1 cellular context compared by ENCODE assay signal in the genomic region with DNA sequence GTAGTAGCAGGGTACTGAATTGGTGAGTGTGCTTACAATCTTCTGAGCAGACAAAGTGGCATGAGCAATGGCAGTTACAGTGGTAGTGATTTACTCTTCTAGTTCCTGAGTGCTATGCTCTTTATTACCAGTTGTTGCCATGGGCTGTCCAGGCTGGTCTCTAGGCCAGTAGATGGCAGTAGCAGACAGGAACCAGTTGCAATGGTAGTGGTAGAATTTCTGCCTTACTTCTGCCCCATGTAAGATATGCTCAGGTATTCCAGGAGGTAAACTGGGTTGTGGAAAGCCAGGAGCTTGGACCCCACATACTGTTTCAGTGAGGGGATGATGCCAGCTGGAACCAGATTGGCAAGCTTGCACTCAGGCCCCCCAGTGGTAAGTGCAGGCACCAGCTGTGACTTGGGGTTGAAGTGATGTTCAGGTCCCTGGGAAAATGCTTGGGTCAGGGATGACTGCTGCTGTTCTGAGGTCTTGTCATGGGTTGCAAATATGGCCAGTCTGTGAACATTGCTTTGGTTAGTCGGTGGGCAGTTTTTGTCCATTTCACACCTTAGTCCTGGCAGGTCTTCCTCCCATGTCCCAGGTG.
TF ChIP-seq lines count a peak whose summit lies in the region.

No MANE protein-coding gene starts in this region.

TF ChIP-seq in SK-N-SH, 30 proteins besides CTCF, POLR2A, EP300 and RAD21 (continued from another document):
- TF ChIP-seq, protein P1, sequence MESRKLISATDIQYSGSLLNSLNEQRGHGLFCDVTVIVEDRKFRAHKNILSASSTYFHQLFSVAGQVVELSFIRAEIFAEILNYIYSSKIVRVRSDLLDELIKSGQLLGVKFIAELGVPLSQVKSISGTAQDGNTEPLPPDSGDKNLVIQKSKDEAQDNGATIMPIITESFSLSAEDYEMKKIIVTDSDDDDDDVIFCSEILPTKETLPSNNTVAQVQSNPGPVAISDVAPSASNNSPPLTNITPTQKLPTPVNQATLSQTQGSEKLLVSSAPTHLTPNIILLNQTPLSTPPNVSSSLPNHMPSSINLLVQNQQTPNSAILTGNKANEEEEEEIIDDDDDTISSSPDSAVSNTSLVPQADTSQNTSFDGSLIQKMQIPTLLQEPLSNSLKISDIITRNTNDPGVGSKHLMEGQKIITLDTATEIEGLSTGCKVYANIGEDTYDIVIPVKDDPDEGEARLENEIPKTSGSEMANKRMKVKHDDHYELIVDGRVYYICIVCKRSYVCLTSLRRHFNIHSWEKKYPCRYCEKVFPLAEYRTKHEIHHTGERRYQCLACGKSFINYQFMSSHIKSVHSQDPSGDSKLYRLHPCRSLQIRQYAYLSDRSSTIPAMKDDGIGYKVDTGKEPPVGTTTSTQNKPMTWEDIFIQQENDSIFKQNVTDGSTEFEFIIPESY (IDR thresholded peaks at IDR 0.05; ENCODE audit: borderline replicate concordance, low read depth) = no peak
- TF ChIP-seq FOSL2 (IDR thresholded peaks at IDR 0.05; ENCODE audit: borderline replicate concordance, low read depth) (no peak), CHD2 (IDR thresholded peaks at IDR 0.05; ENCODE audit: low read length, partially characterized antibody) (no peak), ELF1 (IDR thresholded peaks at IDR 0.05) (no peak), GATA2 (CRISPR knock-in tag; IDR thresholded peaks at IDR 0.05) (no peak), JUND (IDR thresholded peaks at IDR 0.05) (no peak), RCOR1 (IDR thresholded peaks at IDR 0.05; ENCODE audit: low read length) (no peak)
- TF ChIP-seq, protein P2, sequence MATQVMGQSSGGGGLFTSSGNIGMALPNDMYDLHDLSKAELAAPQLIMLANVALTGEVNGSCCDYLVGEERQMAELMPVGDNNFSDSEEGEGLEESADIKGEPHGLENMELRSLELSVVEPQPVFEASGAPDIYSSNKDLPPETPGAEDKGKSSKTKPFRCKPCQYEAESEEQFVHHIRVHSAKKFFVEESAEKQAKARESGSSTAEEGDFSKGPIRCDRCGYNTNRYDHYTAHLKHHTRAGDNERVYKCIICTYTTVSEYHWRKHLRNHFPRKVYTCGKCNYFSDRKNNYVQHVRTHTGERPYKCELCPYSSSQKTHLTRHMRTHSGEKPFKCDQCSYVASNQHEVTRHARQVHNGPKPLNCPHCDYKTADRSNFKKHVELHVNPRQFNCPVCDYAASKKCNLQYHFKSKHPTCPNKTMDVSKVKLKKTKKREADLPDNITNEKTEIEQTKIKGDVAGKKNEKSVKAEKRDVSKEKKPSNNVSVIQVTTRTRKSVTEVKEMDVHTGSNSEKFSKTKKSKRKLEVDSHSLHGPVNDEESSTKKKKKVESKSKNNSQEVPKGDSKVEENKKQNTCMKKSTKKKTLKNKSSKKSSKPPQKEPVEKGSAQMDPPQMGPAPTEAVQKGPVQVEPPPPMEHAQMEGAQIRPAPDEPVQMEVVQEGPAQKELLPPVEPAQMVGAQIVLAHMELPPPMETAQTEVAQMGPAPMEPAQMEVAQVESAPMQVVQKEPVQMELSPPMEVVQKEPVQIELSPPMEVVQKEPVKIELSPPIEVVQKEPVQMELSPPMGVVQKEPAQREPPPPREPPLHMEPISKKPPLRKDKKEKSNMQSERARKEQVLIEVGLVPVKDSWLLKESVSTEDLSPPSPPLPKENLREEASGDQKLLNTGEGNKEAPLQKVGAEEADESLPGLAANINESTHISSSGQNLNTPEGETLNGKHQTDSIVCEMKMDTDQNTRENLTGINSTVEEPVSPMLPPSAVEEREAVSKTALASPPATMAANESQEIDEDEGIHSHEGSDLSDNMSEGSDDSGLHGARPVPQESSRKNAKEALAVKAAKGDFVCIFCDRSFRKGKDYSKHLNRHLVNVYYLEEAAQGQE (IDR thresholded peaks at IDR 0.05; ENCODE audit: low read depth, low read length) = no peak
- TF ChIP-seq, protein P3, sequence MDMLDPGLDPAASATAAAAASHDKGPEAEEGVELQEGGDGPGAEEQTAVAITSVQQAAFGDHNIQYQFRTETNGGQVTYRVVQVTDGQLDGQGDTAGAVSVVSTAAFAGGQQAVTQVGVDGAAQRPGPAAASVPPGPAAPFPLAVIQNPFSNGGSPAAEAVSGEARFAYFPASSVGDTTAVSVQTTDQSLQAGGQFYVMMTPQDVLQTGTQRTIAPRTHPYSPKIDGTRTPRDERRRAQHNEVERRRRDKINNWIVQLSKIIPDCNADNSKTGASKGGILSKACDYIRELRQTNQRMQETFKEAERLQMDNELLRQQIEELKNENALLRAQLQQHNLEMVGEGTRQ (IDR thresholded peaks at IDR 0.05; ENCODE audit: borderline replicate concordance, low read depth, low read length) = no peak
